In the genomic region with DNA sequence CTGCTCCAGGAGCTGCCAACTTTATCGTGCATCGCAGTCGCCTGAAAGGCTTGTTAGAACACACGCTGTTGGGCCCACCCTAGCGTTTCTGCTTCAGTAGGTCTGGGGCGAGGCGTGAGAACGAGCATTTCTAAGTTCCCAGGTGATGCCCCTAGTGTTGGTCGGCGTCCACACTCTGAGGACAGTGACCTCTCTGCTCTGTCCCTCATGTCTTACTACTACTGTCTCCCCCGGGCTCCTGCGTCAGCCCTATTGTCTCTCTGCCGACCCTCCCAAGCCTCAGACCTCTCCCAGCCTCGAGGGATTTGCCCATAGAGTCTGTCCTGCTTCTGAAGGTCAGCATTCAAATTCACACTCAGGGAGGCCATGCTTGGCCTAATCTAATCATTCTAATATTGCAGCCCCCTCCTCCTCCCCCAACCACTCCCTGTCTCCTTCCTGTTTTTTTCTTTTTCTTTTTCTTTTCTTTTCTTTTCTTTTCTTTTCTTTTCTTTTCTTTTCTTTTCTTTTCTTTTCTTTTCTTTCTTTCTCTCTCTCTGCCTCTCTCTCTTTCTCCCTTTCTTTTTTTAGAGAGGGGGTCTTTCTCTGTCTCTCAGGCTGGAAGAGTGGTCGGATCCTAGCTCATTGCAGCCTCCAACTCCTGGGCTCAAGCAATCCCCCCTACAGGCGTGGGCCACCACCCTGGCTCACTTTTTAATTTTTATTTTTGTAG, we compare ENCODE assay signal across 8 cellular contexts. TPM values are rescaled to one million over a fixed set of nuclear protein-coding genes. Genes with fewer than 3 reads are reported as not detected.
DNase-seq lines count a peak whose midpoint lies in the region; ATAC-seq, FAIRE-seq and TF ChIP-seq lines count a peak whose summit lies in the region.

No MANE protein-coding gene starts in this region.

- peak overlapping the region; percentile 69 for H3K4me3 ChIP-seq in SJSA1
- H3K4me3 ChIP-seq in mucosa of stomach (ENCODE audit: low read length): peak overlapping the region; percentile 48

- peak; percentile 36 for DNase-seq in T-helper 2 cell treated with Interferon-gamma antibody and Interleukin-4, amounts not matched to agents 5 μg/mL and 100 μg/mL, for 36 hours (ENCODE audit: low spot score)
- no peak for DNase-seq in T-helper 2 cell
- peak; percentile 86 for DNase-seq in HTR-8/SVneo (ENCODE audit: insufficient read length, low spot score)
- no peak for DNase-seq in SJSA1 (ENCODE audit: low read depth in 1 of 2, low spot score in 2 of 2)
- DNase-seq in endothelial cell (ENCODE audit: low spot score): no peak
- no peak for DNase-seq in NCI-H774 (lab: John Stamatoyannopoulos, UW)

- H3K9me3 Mint-ChIP-seq in T-helper 2 cell treated with Interferon-gamma antibody and Interleukin-4, amounts not matched to agents 5 μg/mL and 100 μg/mL, for 36 hours: no peaks in the 10 kb centered on the region
- no peaks in the 10 kb centered on the region for H3K9me3 Mint-ChIP-seq in endothelial cell (ENCODE audit: unreplicated experiment)

- no peak for TF ChIP-seq CTCF in endothelial cell (IDR thresholded peaks at IDR 0.05; ENCODE audit: unreplicated experiment)

- H3K27ac ChIP-seq in SJSA1: no peak overlapping the region

- H3K4me1 ChIP-seq in SJSA1 (replicated peaks) (peaks cover 16% of the 10 kb centered on the region), mucosa of stomach (ENCODE audit: control insufficient read depth, insufficient read depth, low read length) (peaks cover 7% of the 10 kb centered on the region)

- H3K4me1 Mint-ChIP-seq in T-helper 2 cell treated with Interferon-gamma antibody and Interleukin-4, amounts not matched to agents 5 μg/mL and 100 μg/mL, for 36 hours (ENCODE audit: low read depth): peaks cover 17% of the 10 kb centered on the region
- peaks cover 7% of the 10 kb centered on the region for H3K4me1 Mint-ChIP-seq in endothelial cell (ENCODE audit: unreplicated experiment)

- H3K36me3 ChIP-seq in SJSA1 (0 out of 2 replicates have a peak, but pooled peaks cover 3% of the 10 kb centered on the region), mucosa of stomach (ENCODE audit: control insufficient read depth, insufficient read depth, low read length) (no peaks in the 10 kb centered on the region)

- H3K36me3 Mint-ChIP-seq in T-helper 2 cell treated with Interferon-gamma antibody and Interleukin-4, amounts not matched to agents 5 μg/mL and 100 μg/mL, for 36 hours (ENCODE audit: low read depth): no peaks in the 10 kb centered on the region
- H3K36me3 Mint-ChIP-seq in endothelial cell (ENCODE audit: low read depth, unreplicated experiment): no peaks in the 10 kb centered on the region

- peak overlapping the region; percentile 68 for H3K9ac ChIP-seq in mucosa of stomach (ENCODE audit: low read length)

- peak overlapping the region; percentile 82 for H3K4me3 Mint-ChIP-seq in T-helper 2 cell treated with Interferon-gamma antibody and Interleukin-4, amounts not matched to agents 5 μg/mL and 100 μg/mL, for 36 hours
- H3K4me3 Mint-ChIP-seq in endothelial cell (ENCODE audit: unreplicated experiment): peak overlapping the region; percentile 97

- no peaks in the 10 kb centered on the region for H3K27me3 Mint-ChIP-seq in T-helper 2 cell treated with Interferon-gamma antibody and Interleukin-4, amounts not matched to agents 5 μg/mL and 100 μg/mL, for 36 hours (ENCODE audit: low read depth)
- peaks cover 2% of the 10 kb centered on the region for H3K27me3 Mint-ChIP-seq in endothelial cell (ENCODE audit: unreplicated experiment)

- FAIRE-seq in HTR-8/SVneo (lab: Jason Lieb, UNC): no peak

- ATAC-seq in GM21515 (IDR thresholded peaks at IDR 0.05; ENCODE audit: unreplicated experiment): peak; percentile 39

- H3K9me3 ChIP-seq in SJSA1 (replicated peaks) (no peaks in the 10 kb centered on the region), mucosa of stomach (ENCODE audit: control insufficient read depth, low read length) (no peaks in the 10 kb centered on the region)

- H3K27ac Mint-ChIP-seq in T-helper 2 cell treated with Interferon-gamma antibody and Interleukin-4, amounts not matched to agents 5 μg/mL and 100 μg/mL, for 36 hours: peak overlapping the region; percentile 83
- peak overlapping the region; percentile 67 for H3K27ac Mint-ChIP-seq in endothelial cell (ENCODE audit: unreplicated experiment)

- H3K27me3 ChIP-seq in SJSA1 (replicated peaks) (no peaks in the 10 kb centered on the region), mucosa of stomach (ENCODE audit: control insufficient read depth, insufficient read depth, low read length) (no peaks in the 10 kb centered on the region)

RNA-seq across cellular contexts. Expression of a gene that starts 0.9 kb away (rescaled TPM):
- total RNA-seq in SJSA1 (2014; rRNA removed; shearing (Covaris generic)): 5.6 and 6.8 TPM in 2 replicates
- 26.3 TPM for total RNA-seq in endothelial cell (ENCODE audit: unreplicated experiment)

Comparison
In these comparisons a context has a peak if more than half of its experiments do, and no peak if none do; other contexts are left out.
1. DNase-seq: peak in T-helper 2 cell treated with Interferon-gamma antibody and Interleukin-4, amounts not matched to agents 5 μg/mL and 100 μg/mL, for 36 hours (single experiment) and HTR-8/SVneo (single experiment); none in T-helper 2 cell (0 of 5), SJSA1 (0 of 2), endothelial cell (single experiment) and NCI-H774 (single experiment).